In the genomic region with DNA sequence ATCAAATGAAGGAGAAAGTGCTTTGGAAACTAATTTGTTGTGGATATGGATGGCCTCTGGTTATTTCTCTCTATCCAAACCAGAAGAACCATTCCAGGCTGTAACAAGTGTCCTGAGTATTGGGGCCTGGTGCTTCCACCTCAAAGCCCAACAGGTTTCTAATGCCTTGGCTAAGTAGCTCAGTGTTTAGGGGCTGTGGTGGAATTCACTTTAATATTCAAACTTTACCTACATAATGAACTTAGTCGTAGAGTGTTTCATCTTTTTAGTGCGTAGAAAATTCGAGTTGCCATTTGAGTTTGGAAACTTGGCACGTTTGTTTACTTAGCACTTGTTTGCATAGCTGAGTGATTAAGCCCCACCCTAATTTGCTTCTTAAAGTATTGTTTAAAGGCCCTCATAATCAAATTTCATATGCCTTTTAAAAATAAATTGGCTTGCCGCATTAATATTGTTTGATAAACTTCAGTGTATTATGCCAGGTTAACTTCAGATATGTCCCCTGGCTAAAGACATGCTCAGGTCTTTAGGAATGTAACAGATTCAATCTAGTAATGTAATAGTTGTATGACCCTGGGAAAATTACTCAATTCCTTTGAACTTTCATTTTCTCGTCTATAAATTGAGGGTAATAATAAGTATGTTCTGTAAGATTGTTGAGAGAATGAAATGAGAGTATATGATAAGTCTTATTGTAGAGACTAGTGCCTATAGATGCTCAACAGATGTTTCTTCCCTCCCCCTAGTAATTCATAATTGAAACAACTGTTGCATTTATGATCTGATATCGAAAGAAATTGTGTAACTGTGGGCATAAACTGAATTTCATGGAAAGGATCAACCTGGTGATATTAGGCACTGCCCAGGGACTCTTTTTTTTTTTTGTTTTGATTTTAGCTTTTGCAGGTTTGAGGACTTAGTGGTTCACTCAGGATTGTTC, we compare ENCODE assay signal across 8 cellular contexts. TPM values are rescaled to one million over a fixed set of nuclear protein-coding genes. Genes with fewer than 3 reads are reported as not detected.
DNase-seq lines count a peak whose midpoint lies in the region; ATAC-seq and TF ChIP-seq lines count a peak whose summit lies in the region.

No MANE protein-coding gene starts in this region.

- no peaks in the 10 kb centered on the region for H3K27me3 ChIP-seq in HCT116 (ENCODE audit: insufficient read depth, low read length)
- no peaks in the 10 kb centered on the region for H3K27me3 ChIP-seq in spleen (replicated peaks in 1 of 7)

- CTCF ChIA-PET in HCT116 (lab: Charles Lee): no interaction called here
- CTCF ChIA-PET in activated B cell treated with CpG ODN at 0.5 μM for 24 hours (lab: Charles Lee): no interaction called here

- ATAC-seq in HCT116: no peak
- ATAC-seq in activated B cell treated with CpG ODN at 0.5 μM for 24 hours (ENCODE audit: low read depth): no peak
- peak; percentile 2 for ATAC-seq in left ventricle myocardium superior
- no peak for ATAC-seq in HG02610 (IDR thresholded peaks at IDR 0.05; ENCODE audit: unreplicated experiment)
- ATAC-seq in GM19452 (IDR thresholded peaks at IDR 0.05; ENCODE audit: unreplicated experiment): no peak

- TF ChIP-seq CTCF in HCT116 (IDR thresholded peaks at IDR 0.05 in 2 of 3, conservative IDR thresholded peaks at IDR 0.05 in 1 of 3; ENCODE audit: borderline replicate concordance in 1 of 3, insufficient read depth in 1 of 3, low read depth in 2 of 3, low read length in 2 of 3) (no peak), activated B cell treated with CpG ODN at 0.5 μM for 24 hours (IDR thresholded peaks at IDR 0.05) (no peak), spleen (IDR thresholded peaks at IDR 0.05 in 8 of 11, conservative IDR thresholded peaks at IDR 0.05 in 3 of 11) (no peak)

- H3K9me2 ChIP-seq in HCT116 (ENCODE audit: insufficient read depth): no peaks in the 10 kb centered on the region

- H3K9me3 ChIP-seq in HCT116 (ENCODE audit: control insufficient read depth in 1 of 2, insufficient read depth in 1 of 2, low read depth in 1 of 2, low read length in 2 of 2) (no peaks in the 10 kb centered on the region), spleen (no peaks in the 10 kb centered on the region)

- H3K36me3 ChIP-seq in HCT116 (ENCODE audit: control insufficient read depth in 1 of 2, insufficient read depth in 2 of 2, low read length in 2 of 2) (no peaks in the 10 kb centered on the region), spleen (peaks cover 0 to 10% (median 0%) of the 10 kb centered on the region in 6 donors)

- TF ChIP-seq RAD21 in HCT116 (IDR thresholded peaks at IDR 0.05; ENCODE audit: low read depth): no peak

- DNase-seq in HCT116 (ENCODE audit: low read depth, low spot score) (no peak), activated B cell treated with CpG ODN at 0.5 μM for 24 hours (no peak), left ventricle myocardium superior (no peak), spleen (no peak), medulla oblongata (ENCODE audit: extremely low spot score) (no peak), DMS53 (lab: John Stamatoyannopoulos, UW) (no peak)

- TSS peak; percentile 54 for BruUV-seq in HCT116 (replicated peaks; lab: Mats Ljungman, UMichigan)

- POLR2A ChIA-PET in HCT116 (lab: Charles Lee) (no interaction called here), activated B cell treated with CpG ODN at 0.5 μM for 24 hours (lab: Charles Lee) (interaction anchor here (0.6 kb wide), 1 partner anchor 9 kb away, joined by 3 read pairs; no protein-coding TSS in a partner anchor)

- peak overlapping the region; percentile 68; the same call in 1 of the 2 replicates for H3K9ac ChIP-seq in HCT116 (ENCODE audit: low read length)

- H2AFZ ChIP-seq in HCT116 (ENCODE audit: low read depth, low read length, poor library complexity, severe bottlenecking): peak overlapping the region; percentile 10

- H3K4me3 ChIP-seq in HCT116 (replicated peaks in 1 of 2; ENCODE audit: low read depth in 1 of 2, low read length in 2 of 2) (peak overlapping the region; percentile 67 to 79), spleen (peak overlapping the region; percentile 57 to 95 (median 74))

- peak overlapping the region; percentile 77 for H3K4me2 ChIP-seq in HCT116 (ENCODE audit: low read length)

- H3K36me3 Mint-ChIP-seq in activated B cell treated with CpG ODN at 0.5 μM for 24 hours (ENCODE audit: low read depth): peaks cover 4% of the 10 kb centered on the region

- TF ChIP-seq POLR2A in HCT116 (IDR thresholded peaks at IDR 0.05; ENCODE audit: borderline replicate concordance, extremely low read depth, insufficient read depth, insufficient read length): no peak
- TF ChIP-seq POLR2A in spleen (IDR thresholded peaks at IDR 0.05): no peak

- peak overlapping the region; percentile 67 for H3K27ac ChIP-seq in HCT116 (ENCODE audit: low read depth, low read length)
- peak overlapping the region; percentile 79 to 99 (median 93) for H3K27ac ChIP-seq in spleen

- RAD21 ChIA-PET in HCT116 (lab: Charles Lee; ENCODE audit: low non-redundant PET in 1 of 2, low total read pairs in 2 of 2, uncharacterized antibody in 2 of 2, unreplicated experiment in 2 of 2): no interaction called here

- no peaks in the 10 kb centered on the region for H4K20me1 ChIP-seq in HCT116 (ENCODE audit: insufficient read depth)

- peak overlapping the region; percentile 88 for H3K4me3 Mint-ChIP-seq in activated B cell treated with CpG ODN at 0.5 μM for 24 hours

- H3K4me1 Mint-ChIP-seq in activated B cell treated with CpG ODN at 0.5 μM for 24 hours: peaks cover 31% of the 10 kb centered on the region

- H3K9me3 Mint-ChIP-seq in activated B cell treated with CpG ODN at 0.5 μM for 24 hours: no peaks in the 10 kb centered on the region

- H3K4me1 ChIP-seq in HCT116 (ENCODE audit: control insufficient read depth in 1 of 2, insufficient read depth in 2 of 2, low read length in 2 of 2) (peaks cover 14 to 29% of the 10 kb centered on the region in 2 experiments), spleen (peaks cover 20 to 90% (median 65%) of the 10 kb centered on the region in 6 donors)

- no peaks in the 10 kb centered on the region for H3K27me3 Mint-ChIP-seq in activated B cell treated with CpG ODN at 0.5 μM for 24 hours

- intact Hi-C loops in HCT116 (cut with micrococcal nuclease) (no loop called here), activated B cell treated with CpG ODN at 0.5 μM for 24 hours (cut with micrococcal nuclease) (loop anchor here (5.0 kb wide), 2 partner anchors 73 to 123 kb away; a partner anchor contains a TSS), left ventricle myocardium superior (cut with micrococcal nuclease) (no loop called here), spleen (cut with DNase I; ENCODE audit: low total_unique reads) (no loop called here)

- no peaks in the 10 kb centered on the region for H3K79me2 ChIP-seq in HCT116 (ENCODE audit: insufficient read depth, low read length)

- WGBS in spleen, 5 donors: 61 to 73% (median 65%) methylated on average over 7 of the region's 7 CpGs

- peak overlapping the region; percentile 73 for H3K27ac Mint-ChIP-seq in activated B cell treated with CpG ODN at 0.5 μM for 24 hours

TF ChIP-seq in HCT116, 20 proteins besides CTCF, POLR2A, EP300 and RAD21 (continues in another document):
- TF ChIP-seq EZH2phosphoT487 (IDR thresholded peaks at IDR 0.05; ENCODE audit: borderline replicate concordance) (no peak), CEBPB (IDR thresholded peaks at IDR 0.05; ENCODE audit: low read depth) (no peak), CBX3 (IDR thresholded peaks at IDR 0.05; ENCODE audit: low read depth) (no peak), ELF1 (IDR thresholded peaks at IDR 0.05; ENCODE audit: borderline replicate concordance, low read depth) (no peak), EZH2 (IDR thresholded peaks at IDR 0.05) (no peak), FOSL1 (IDR thresholded peaks at IDR 0.05; ENCODE audit: low read depth) (no peak), POLR2AphosphoS5 (IDR thresholded peaks at IDR 0.05; ENCODE audit: low read depth, low read length) (no peak), SP1 (IDR thresholded peaks at IDR 0.05; ENCODE audit: low read depth) (no peak), JUND (IDR thresholded peaks at IDR 0.05) (no peak), SIN3A (IDR thresholded peaks at IDR 0.05; ENCODE audit: low read depth) (no peak), ZFX (IDR thresholded peaks at IDR 0.05) (no peak), TCF7L2 (IDR thresholded peaks at IDR 0.05; ENCODE audit: borderline replicate concordance, extremely low read depth, insufficient read depth, insufficient read length) (no peak)
- TF ChIP-seq, protein P1, sequence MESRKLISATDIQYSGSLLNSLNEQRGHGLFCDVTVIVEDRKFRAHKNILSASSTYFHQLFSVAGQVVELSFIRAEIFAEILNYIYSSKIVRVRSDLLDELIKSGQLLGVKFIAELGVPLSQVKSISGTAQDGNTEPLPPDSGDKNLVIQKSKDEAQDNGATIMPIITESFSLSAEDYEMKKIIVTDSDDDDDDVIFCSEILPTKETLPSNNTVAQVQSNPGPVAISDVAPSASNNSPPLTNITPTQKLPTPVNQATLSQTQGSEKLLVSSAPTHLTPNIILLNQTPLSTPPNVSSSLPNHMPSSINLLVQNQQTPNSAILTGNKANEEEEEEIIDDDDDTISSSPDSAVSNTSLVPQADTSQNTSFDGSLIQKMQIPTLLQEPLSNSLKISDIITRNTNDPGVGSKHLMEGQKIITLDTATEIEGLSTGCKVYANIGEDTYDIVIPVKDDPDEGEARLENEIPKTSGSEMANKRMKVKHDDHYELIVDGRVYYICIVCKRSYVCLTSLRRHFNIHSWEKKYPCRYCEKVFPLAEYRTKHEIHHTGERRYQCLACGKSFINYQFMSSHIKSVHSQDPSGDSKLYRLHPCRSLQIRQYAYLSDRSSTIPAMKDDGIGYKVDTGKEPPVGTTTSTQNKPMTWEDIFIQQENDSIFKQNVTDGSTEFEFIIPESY (IDR thresholded peaks at IDR 0.05; ENCODE audit: extremely low read depth, insufficient replicate concordance, low read length): no peak
- TF ChIP-seq, protein P2, sequence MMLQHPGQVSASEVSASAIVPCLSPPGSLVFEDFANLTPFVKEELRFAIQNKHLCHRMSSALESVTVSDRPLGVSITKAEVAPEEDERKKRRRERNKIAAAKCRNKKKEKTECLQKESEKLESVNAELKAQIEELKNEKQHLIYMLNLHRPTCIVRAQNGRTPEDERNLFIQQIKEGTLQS (IDR thresholded peaks at IDR 0.05): no peak

RNA-seq across cellular contexts. Expression of a gene that starts 1.6 kb away (rescaled TPM):
- total RNA-seq in HCT116 (2021; ENCODE audit: unreplicated experiment) (6.1 TPM), activated B cell treated with CpG ODN at 0.5 μM for 24 hours (12.2 and 14.4 TPM in 2 replicates), left ventricle myocardium superior (19.0 TPM), spleen (10 to 100 TPM; 25.2 to 73.3 (median 33.9) TPM)
- polyA plus RNA-seq in HCT116 (2012): 7.5 and 13.6 TPM in 2 replicates
- polyA plus RNA-seq in spleen: 10 to 100 TPM in 1 of 3 donors, 1 to 10 TPM in 2; 6.4 to 11.1 (median 7.7) TPM

RNA-seq across cellular contexts. Expression of a gene that starts 39.6 kb away (rescaled TPM):
- total RNA-seq in HCT116 (2021; ENCODE audit: unreplicated experiment) (35.2 TPM), activated B cell treated with CpG ODN at 0.5 μM for 24 hours (3.9 and 4.9 TPM in 2 replicates), left ventricle myocardium superior (0.59 TPM), spleen (1 to 10 TPM; 3.1 to 7.1 (median 5.0) TPM)
- polyA plus RNA-seq in HCT116 (2012): 7.3 and 10.9 TPM in 2 replicates
- polyA plus RNA-seq in spleen: under 1 TPM; 0.13 to 0.99 (median 0.38) TPM
